Comparison of ENCODE assay signal across 15 cellular contexts in the genomic region with DNA sequence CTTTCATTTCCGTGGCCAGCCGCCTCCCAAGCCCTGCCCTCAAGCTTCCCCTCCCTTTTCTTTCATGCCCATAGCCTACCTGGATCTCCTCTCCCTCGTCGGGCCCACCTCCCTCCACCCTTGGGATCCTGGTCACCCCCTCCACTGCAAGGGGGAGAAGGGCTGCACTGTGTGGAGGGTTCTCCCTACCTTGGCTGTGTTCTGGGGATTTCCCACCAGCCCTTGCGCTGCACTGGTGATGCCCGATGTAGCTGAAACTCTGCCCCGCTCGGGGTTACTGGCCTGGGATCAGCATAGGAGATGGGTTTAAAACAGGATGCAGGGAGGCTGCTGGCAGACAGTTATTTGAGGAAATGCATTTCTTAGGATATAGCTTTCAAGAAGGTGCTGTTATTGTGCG.
A peak's percentile ranks its signal among the peaks of the same experiment; 100 is the strongest.
DNase-seq lines count a peak whose midpoint lies in the region; ATAC-seq and TF ChIP-seq lines count a peak whose summit lies in the region.
"Had no signal": no experiment of that assay in that cellular context is flagged by ENCODE, and none has a peak within 500 bp of the region (broad histone marks: within the 10 kb centered on the region; RNA-seq: fewer than 3 reads in every experiment).

No MANE protein-coding gene starts in this region.

- no peak overlapping the region for H3K27ac ChIP-seq in OCI-LY3 (ENCODE audit: low read length)
- no peak overlapping the region for H3K27ac ChIP-seq in upper lobe of right lung
- H3K27ac ChIP-seq in smooth muscle cell (ENCODE audit: low read depth): no peak overlapping the region
- H3K27ac ChIP-seq in H9 (ENCODE audit: insufficient read length, low read depth, low read length): no peak overlapping the region
- H3K27ac ChIP-seq: 22Rv1; BLaER1 treated with 17β-estradiol and CSF1 and Interleukin-3, amounts not matched to agents 10 nM and 100 nM; KMS-11 had no signal

- H3K27me3 Mint-ChIP-seq in naive B cell: no peaks in the 10 kb centered on the region
- H3K27me3 Mint-ChIP-seq in H9 (ENCODE audit: low read depth): no peaks in the 10 kb centered on the region; the same call in 1 of the 2 replicates

- no peak overlapping the region for H2BK120ac ChIP-seq in H9 (ENCODE audit: low read depth, low read length, poor library complexity, severe bottlenecking)

- H3K14ac ChIP-seq in H9 (ENCODE audit: insufficient read depth, low read length): no peak overlapping the region; the same call in 1 of the 2 replicates

- H4K91ac ChIP-seq in H9 (ENCODE audit: insufficient read length, low read depth, low read length): no peak overlapping the region

- H3K27me3 ChIP-seq in OCI-LY3 (ENCODE audit: low read depth, low read length): no peaks in the 10 kb centered on the region
- H3K27me3 ChIP-seq in upper lobe of right lung: no peaks in the 10 kb centered on the region
- H3K27me3 ChIP-seq in smooth muscle cell (ENCODE audit: low read depth): no peaks in the 10 kb centered on the region
- no peaks in the 10 kb centered on the region for H3K27me3 ChIP-seq in H9 (ENCODE audit: insufficient read depth, low read length)
- H3K27me3 ChIP-seq: BLaER1 treated with 17β-estradiol and CSF1 and Interleukin-3, amounts not matched to agents 10 nM and 100 nM had no signal

- no peak overlapping the region for H3K4ac ChIP-seq in H9 (ENCODE audit: low read depth, low read length)

- H2BK20ac ChIP-seq in H9 (ENCODE audit: low read depth, low read length, poor library complexity, severe bottlenecking): no peak overlapping the region

- no peak overlapping the region for H2BK5ac ChIP-seq in H9 (ENCODE audit: insufficient read length, low read length)

- peaks cover 8% of the 10 kb centered on the region for H3K4me1 ChIP-seq in OCI-LY3 (ENCODE audit: low read length)
- no peaks in the 10 kb centered on the region for H3K4me1 ChIP-seq in upper lobe of right lung
- H3K4me1 ChIP-seq in smooth muscle cell (ENCODE audit: low read depth): no peaks in the 10 kb centered on the region
- H3K4me1 ChIP-seq in H9 (ENCODE audit: insufficient read depth, low read length): peaks cover 14% of the 10 kb centered on the region
- H3K4me1 ChIP-seq: HAP-1 had no signal

- H3K79me2 ChIP-seq in OCI-LY3 (ENCODE audit: low read length): no peaks in the 10 kb centered on the region
- H3K79me2 ChIP-seq in smooth muscle cell (ENCODE audit: low read depth): no peaks in the 10 kb centered on the region
- H3K79me2 ChIP-seq in H9 (ENCODE audit: insufficient read depth, low read length): 0 out of 2 replicates have a peak, but pooled peaks cover 2% of the 10 kb centered on the region

- peak overlapping the region; percentile 50; the same call in 1 of the 2 replicates for H3K4me3 ChIP-seq in OCI-LY3 (ENCODE audit: low read length)
- no peak overlapping the region for H3K4me3 ChIP-seq in upper lobe of right lung
- H3K4me3 ChIP-seq in smooth muscle cell: no peak overlapping the region
- H3K4me3 ChIP-seq: BLaER1 treated with 17β-estradiol and CSF1 and Interleukin-3, amounts not matched to agents 10 nM and 100 nM; HAP-1 had no signal

- H3K36me3 Mint-ChIP-seq in naive B cell (peaks cover 0 to 20% of the 10 kb centered on the region in 2 donors), H9 (ENCODE audit: insufficient read depth in 1 of 3, low read depth in 3 of 3) (peaks cover 3 to 6% (median 4%) of the 10 kb centered on the region in 3 experiments; a peak in 4 of 7 replicates)

- H3K4me2 ChIP-seq in OCI-LY3 (ENCODE audit: low read length) (peak overlapping the region; percentile 61), smooth muscle cell (no peak overlapping the region), H9 (ENCODE audit: insufficient read depth, insufficient read length, low read length) (no peak overlapping the region)
- H3K4me2 ChIP-seq: KMS-11 had no signal

- peak; percentile 30 to 35 for ATAC-seq in naive B cell (ENCODE audit: low read depth in 2 of 2)
- ATAC-seq in upper lobe of right lung: no peak
- ATAC-seq: CD8-positive, alpha-beta T cell had no signal

- H3K23me2 ChIP-seq in H9 (ENCODE audit: insufficient read length, low read depth, low read length, poor library complexity, severe bottlenecking): no peaks in the 10 kb centered on the region

- H4K8ac ChIP-seq in H9 (replicated peaks; ENCODE audit: insufficient read length, low read depth, low read length): no peak overlapping the region

- DNase-seq in NOMO-1 treated with DMSO at 0.1 percent for 48 hours (lab: John Stamatoyannopoulos, UW; ENCODE audit: unreplicated experiment) (peak; percentile 16), NOMO-1 (lab: John Stamatoyannopoulos, UW; ENCODE audit: unreplicated experiment in 2 of 2) (no peak), naive B cell (no peak), upper lobe of right lung (no peak), smooth muscle cell (lab: John Stamatoyannopoulos, UW; ENCODE audit: unreplicated experiment) (no peak), H9 (no peak)
- DNase-seq: Calu3; CD8-positive, alpha-beta T cell; DMS79 treated with DMSO at 0.1 percent for 48 hours; GF-D8 had no signal

- H3K9me3 Mint-ChIP-seq in naive B cell (peaks cover 0 to 18% (median 13%) of the 10 kb centered on the region in 7 donors), H9 (peaks cover 6 to 52% of the 10 kb centered on the region in 2 experiments; a peak in 4 of 5 replicates)

- H3K27ac Mint-ChIP-seq in naive B cell (peak overlapping the region in 1 of 6 donors; percentile 49), H9 (no peak overlapping the region)
- H3K27ac Mint-ChIP-seq: CD8-positive, alpha-beta T cell had no signal

- peaks cover 22 to 25% (median 24%) of the 10 kb centered on the region in 3 donors for H3K4me1 Mint-ChIP-seq in naive B cell
- peaks cover 14 to 32% of the 10 kb centered on the region in 2 experiments for H3K4me1 Mint-ChIP-seq in H9

- H3K23ac ChIP-seq in H9 (ENCODE audit: insufficient read length, low read depth, low read length): no peak overlapping the region

- no peaks in the 10 kb centered on the region for H3K79me1 ChIP-seq in H9 (ENCODE audit: insufficient read depth, low read depth, low read length, poor library complexity, severe bottlenecking)

- WGBS in smooth muscle cell (ENCODE audit: low lambda C conversion rate): 90% methylated on average over 9 of the region's 9 CpGs
- WGBS in H9 (ENCODE audit: extremely low coverage, insufficient read length, low lambda C conversion rate): no CpG with 5 or more reads among the region's 9 CpGs

- peaks cover 3% of the 10 kb centered on the region; the same call in 1 of the 2 replicates for H4K20me1 ChIP-seq in OCI-LY3 (ENCODE audit: insufficient read depth, low read length)
- H4K20me1 ChIP-seq in smooth muscle cell (ENCODE audit: low read depth): peaks cover 8% of the 10 kb centered on the region
- no peaks in the 10 kb centered on the region for H4K20me1 ChIP-seq in H9 (ENCODE audit: control insufficient read depth, insufficient read depth, insufficient read length)

- H2BK15ac ChIP-seq in H9 (ENCODE audit: low read depth, low read length): no peak overlapping the region

- no peak overlapping the region for H3K56ac ChIP-seq in H9 (ENCODE audit: insufficient read length, low read depth, low read length)

- H3T11ph ChIP-seq in H9 (ENCODE audit: low read length): no peak overlapping the region

- no peaks in the 10 kb centered on the region for H3K9me3 ChIP-seq in OCI-LY3 (ENCODE audit: insufficient read depth, low read length)
- H3K9me3 ChIP-seq in upper lobe of right lung: no peaks in the 10 kb centered on the region
- H3K9me3 ChIP-seq in smooth muscle cell (replicated peaks; ENCODE audit: low read depth): no peaks in the 10 kb centered on the region
- H3K9me3 ChIP-seq in H9 (ENCODE audit: control insufficient read depth, low read depth, low read length): no peaks in the 10 kb centered on the region
- H3K9me3 ChIP-seq: HAP-1 had no signal

- no peak overlapping the region for H2AFZ ChIP-seq in OCI-LY3 (ENCODE audit: low read depth, low read length)
- no peak overlapping the region for H2AFZ ChIP-seq in smooth muscle cell (ENCODE audit: low read depth)
- no peak overlapping the region for H2AFZ ChIP-seq in H9 (ENCODE audit: low read length)

- H2AK5ac ChIP-seq in H9 (ENCODE audit: insufficient read length, low read length): no peak overlapping the region

- H3K36me3 ChIP-seq in OCI-LY3 (replicated peaks; ENCODE audit: low read depth, low read length) (no peaks in the 10 kb centered on the region), upper lobe of right lung (no peaks in the 10 kb centered on the region), smooth muscle cell (ENCODE audit: low read depth) (no peaks in the 10 kb centered on the region)
- H3K36me3 ChIP-seq: HAP-1 had no signal

- no peak overlapping the region for H2BK12ac ChIP-seq in H9 (ENCODE audit: insufficient read length, low read depth, low read length)

- H3K18ac ChIP-seq in H9 (ENCODE audit: insufficient read length, low read depth, low read length): no peak overlapping the region

- intact Hi-C loops in upper lobe of right lung (cut with DNase I): no loop called here

- H4K5ac ChIP-seq in H9 (ENCODE audit: insufficient read length, low read depth, low read length): no peak overlapping the region

- H3K4me3 Mint-ChIP-seq in naive B cell (peak overlapping the region in 2 of 8 donors; percentile 9 to 68), H9 (no peak overlapping the region)
- H3K4me3 Mint-ChIP-seq: CD8-positive, alpha-beta T cell had no signal

- TF ChIP-seq CTCF in OCI-LY3 (IDR thresholded peaks at IDR 0.05; ENCODE audit: low read depth, low read length): no peak
- TF ChIP-seq CTCF in upper lobe of right lung (IDR thresholded peaks at IDR 0.05): no peak
- TF ChIP-seq CTCF in smooth muscle cell (IDR thresholded peaks at IDR 0.05; ENCODE audit: borderline replicate concordance, insufficient read depth, poor library complexity, severe bottlenecking): no peak
- TF ChIP-seq CTCF in H9 (conservative IDR thresholded peaks at IDR 0.05): no peak

- H3F3A ChIP-seq in smooth muscle cell (ENCODE audit: low read depth): no peaks in the 10 kb centered on the region

- H3K9ac ChIP-seq in OCI-LY3 (ENCODE audit: low read length): no peak overlapping the region
- no peak overlapping the region for H3K9ac ChIP-seq in smooth muscle cell (ENCODE audit: low read depth)
- no peak overlapping the region for H3K9ac ChIP-seq in H9 (ENCODE audit: extremely low read depth, insufficient read length, low read length)
- H3K9ac ChIP-seq: BLaER1 treated with 17β-estradiol and CSF1 and Interleukin-3, amounts not matched to agents 10 nM and 100 nM; KMS-11 had no signal
